ENCODE assay signal across 1 cellular context in genomic region chrX:29434939-29435338, GRCh38.
TF ChIP-seq lines count a peak whose summit lies in the region.

No MANE protein-coding gene starts in this region.

TF ChIP-seq in A549, 52 proteins besides CTCF, POLR2A, EP300 and RAD21 (continued from another document):
- no peak for TF ChIP-seq E2F6 (IDR thresholded peaks at IDR 0.05; ENCODE audit: borderline replicate concordance, low read depth)
- no peak for TF ChIP-seq JUNB (IDR thresholded peaks at IDR 0.05)
- TF ChIP-seq HDAC2 (IDR thresholded peaks at IDR 0.05) = no peak
- TF ChIP-seq NFE2L2 (conservative IDR thresholded peaks at IDR 0.05; ENCODE audit: low read length) = no peak
- no peak for TF ChIP-seq BCL3 (IDR thresholded peaks at IDR 0.05)
- TF ChIP-seq FOSL2 (IDR thresholded peaks at IDR 0.05) = no peak
- TF ChIP-seq FOSL2 (CRISPR knock-in tag; IDR thresholded peaks at IDR 0.05) = no peak
- TF ChIP-seq TP53 (CRISPR knock-in tag; IDR thresholded peaks at IDR 0.05) = no peak
- no peak for TF ChIP-seq ZC3H11A (IDR thresholded peaks at IDR 0.05)
- TF ChIP-seq RARB (CRISPR knock-in tag; IDR thresholded peaks at IDR 0.05) = no peak
